Comparison of ENCODE assay signal across 14 cellular contexts in genomic region chr9:12813533-12813932, GRCh38. TPM values are rescaled to one million over a fixed set of nuclear protein-coding genes. Genes with fewer than 3 reads are reported as not detected.
A peak's percentile ranks its signal among the peaks of the same experiment; 100 is the strongest.
DNase-seq lines count a peak whose midpoint lies in the region; TF ChIP-seq lines count a peak whose summit lies in the region.
"Had no signal": no experiment of that assay in that cellular context is flagged by ENCODE, and none has a peak within 500 bp of the region (broad histone marks: within the 10 kb centered on the region; RNA-seq: fewer than 3 reads in every experiment).

No MANE protein-coding gene starts in this region.

- H3K9ac ChIP-seq in liver (ENCODE audit: low read depth in 1 of 2, low read length in 2 of 2) (peak overlapping the region; percentile 14 to 51), smooth muscle cell (ENCODE audit: low read depth) (peak overlapping the region; percentile 96)

- DNase-seq in brain microvascular endothelial cell (no peak), smooth muscle cell (lab: John Stamatoyannopoulos, UW; ENCODE audit: unreplicated experiment) (no peak), substantia nigra (lab: John Stamatoyannopoulos, UW) (no peak), NCI-H2029 treated with DMSO at 0.1 percent for 48 hours (lab: John Stamatoyannopoulos, UW) (no peak), cerebellar nuclear complex (lab: John Stamatoyannopoulos, UW) (no peak), HUDEP-2 (lab: John Stamatoyannopoulos, UW; ENCODE audit: unreplicated experiment in 76 of 76) (no peak)
- DNase-seq: activated CD4-positive, alpha-beta T cell treated with anti-CD3 and anti-CD28 coated beads, Interleukin-2, amount 50 U/mL, for 4 hours; activated naive CD4-positive, alpha-beta T cell; GF-D8; KG1; stimulated activated naive CD4-positive, alpha-beta T cell treated with Interleukin-2 at 50 U/mL for 16 hours; T-helper 17 cell had no signal

- POLR2A ChIA-PET in HEK293 (lab: Yijun Ruan, JAX): interaction anchor here (2.8 kb wide), 1 partner anchor 38 kb away, joined by 15 read pairs; the partner anchor contains the start of gene LURAP1L

- CTCF ChIA-PET in HEK293 (lab: Yijun Ruan, JAX): no interaction called here

- peak overlapping the region; percentile 76 for H2AFZ ChIP-seq in smooth muscle cell (ENCODE audit: low read depth)

- no peak for TF ChIP-seq RAD21 in liver (IDR thresholded peaks at IDR 0.05)

- 70% methylated on average over 1 of the region's 1 CpG for WGBS in liver
- 85% methylated on average over 1 of the region's 1 CpG for WGBS in smooth muscle cell (ENCODE audit: low lambda C conversion rate)

- H3K4me1 ChIP-seq in HEK293 (ENCODE audit: control insufficient read depth, insufficient read depth, low read length): peaks cover 11% of the 10 kb centered on the region
- peaks cover 6 to 48% (median 18%) of the 10 kb centered on the region in 4 donors for H3K4me1 ChIP-seq in liver (ENCODE audit: control insufficient read depth in 4 of 4, insufficient read depth in 4 of 4, low read length in 3 of 4)
- H3K4me1 ChIP-seq in smooth muscle cell (ENCODE audit: low read depth): peaks cover 14% of the 10 kb centered on the region

- H3K4me3 ChIP-seq in HEK293 (ENCODE audit: low read depth, low read length) (no peak overlapping the region), brain microvascular endothelial cell (ENCODE audit: low read depth, low read length) (no peak overlapping the region), liver (ENCODE audit: low read depth in 1 of 3, low read length in 3 of 3) (no peak overlapping the region), smooth muscle cell (no peak overlapping the region)

- in situ Hi-C loops in brain microvascular endothelial cell (cut with HindIII; ENCODE audit: low pct_ligation_motif_present, low sequenced_read_pairs): no loop called here

- peaks cover 21% of the 10 kb centered on the region for H3F3A ChIP-seq in smooth muscle cell (ENCODE audit: low read depth)

- H3K79me2 ChIP-seq in smooth muscle cell (ENCODE audit: low read depth): peaks cover 59% of the 10 kb centered on the region

- H3K36me3 ChIP-seq in HEK293 (ENCODE audit: control insufficient read depth in 2 of 2, insufficient read depth in 1 of 2, low read length in 2 of 2) (no peaks in the 10 kb centered on the region), brain microvascular endothelial cell (replicated peaks) (no peaks in the 10 kb centered on the region), liver (ENCODE audit: control insufficient read depth in 4 of 4, insufficient read depth in 3 of 4, low read depth in 1 of 4, low read length in 3 of 4) (no peaks in the 10 kb centered on the region), smooth muscle cell (ENCODE audit: low read depth) (no peaks in the 10 kb centered on the region)

- no peaks in the 10 kb centered on the region for H4K20me1 ChIP-seq in smooth muscle cell (ENCODE audit: low read depth)

- no peak for TF ChIP-seq CTCF in HEK293 (tag by site-specific recombination; IDR thresholded peaks at IDR 0.05)
- no peak for TF ChIP-seq CTCF in brain microvascular endothelial cell (IDR thresholded peaks at IDR 0.05; ENCODE audit: low read depth, low read length, missing control alignments)
- TF ChIP-seq CTCF in liver (IDR thresholded peaks at IDR 0.05; ENCODE audit: low read depth, low read length, missing input control): no peak
- no peak for TF ChIP-seq CTCF in smooth muscle cell (IDR thresholded peaks at IDR 0.05; ENCODE audit: borderline replicate concordance, insufficient read depth, poor library complexity, severe bottlenecking)

- H3K27ac ChIP-seq in HEK293 (ENCODE audit: extremely low read depth, low read depth, low read length) (peak overlapping the region; percentile 79; the same call in 1 of the 2 replicates), brain microvascular endothelial cell (peak overlapping the region; percentile 97), liver (ENCODE audit: low read depth in 1 of 2, low read length in 2 of 2) (peak overlapping the region; percentile 79 to 86), smooth muscle cell (ENCODE audit: low read depth) (peak overlapping the region; percentile 98), substantia nigra (ENCODE audit: low read depth, low read length, poor library complexity, severe bottlenecking) (no peak overlapping the region)

- peak overlapping the region; percentile 74 for H3K4me2 ChIP-seq in smooth muscle cell

- H3K9me3 ChIP-seq in HEK293 (ENCODE audit: control insufficient read depth, insufficient read depth, low read depth, low read length) (no peaks in the 10 kb centered on the region), liver (ENCODE audit: control insufficient read depth in 4 of 4, low read length in 3 of 4) (no peaks in the 10 kb centered on the region), smooth muscle cell (replicated peaks; ENCODE audit: low read depth) (no peaks in the 10 kb centered on the region)

- H3K27me3 ChIP-seq in brain microvascular endothelial cell (replicated peaks): no peaks in the 10 kb centered on the region
- no peaks in the 10 kb centered on the region for H3K27me3 ChIP-seq in liver (ENCODE audit: control insufficient read depth in 4 of 4, insufficient read depth in 4 of 4, low read length in 3 of 4)
- no peaks in the 10 kb centered on the region for H3K27me3 ChIP-seq in smooth muscle cell (ENCODE audit: low read depth)

TF ChIP-seq in HEK293, 187 proteins besides CTCF, POLR2A, EP300 and RAD21 (continues in another document):
- TF ChIP-seq PRDM1 (tag by site-specific recombination; IDR thresholded peaks at IDR 0.05) (no peak), ATF2 (tag by site-specific recombination; IDR thresholded peaks at IDR 0.05; ENCODE audit: low read depth) (no peak), ZNF184 (tag by site-specific recombination; IDR thresholded peaks at IDR 0.05) (no peak), ZFHX2 (tag by site-specific recombination; conservative IDR thresholded peaks at IDR 0.05) (no peak), ZNF140 (tag by site-specific recombination; IDR thresholded peaks at IDR 0.05) (no peak), ZNF214 (tag by site-specific recombination; IDR thresholded peaks at IDR 0.05; ENCODE audit: borderline replicate concordance) (no peak), MZF1 (tag by site-specific recombination; IDR thresholded peaks at IDR 0.05; ENCODE audit: borderline replicate concordance) (no peak), ZNF175 (tag by site-specific recombination; IDR thresholded peaks at IDR 0.05) (no peak), ZNF792 (tag by site-specific recombination; IDR thresholded peaks at IDR 0.05) (no peak), RBAK (tag by site-specific recombination; IDR thresholded peaks at IDR 0.05) (no peak), OVOL3 (tag by site-specific recombination; IDR thresholded peaks at IDR 0.05) (no peak), ZNF623 (tag by site-specific recombination; IDR thresholded peaks at IDR 0.05) (no peak), ZSCAN16 (tag by site-specific recombination; IDR thresholded peaks at IDR 0.05) (no peak)

TF ChIP-seq in liver, 16 proteins besides CTCF, POLR2A, EP300 and RAD21:
- TF ChIP-seq REST (IDR thresholded peaks at IDR 0.05): no peak
- TF ChIP-seq YY1 (IDR thresholded peaks at IDR 0.05): no peak

RNA-seq across cellular contexts. Expression of gene LURAP1L, which starts 38.7 kb away (rescaled TPM):
- total RNA-seq in liver: 10 to 100 TPM in 1 of 2 donors, 1 to 10 TPM in 1; 4.2 to 18.6 TPM
- polyA plus RNA-seq in liver: 1 to 10 TPM; 7.8 to 9.9 TPM
- 24.6 and 27.6 TPM in 2 replicates for total RNA-seq in smooth muscle cell
- 22.8 and 25.5 TPM in 2 replicates for polyA plus RNA-seq in smooth muscle cell
